8 cellular contexts compared by ENCODE assay signal in the genomic region with DNA sequence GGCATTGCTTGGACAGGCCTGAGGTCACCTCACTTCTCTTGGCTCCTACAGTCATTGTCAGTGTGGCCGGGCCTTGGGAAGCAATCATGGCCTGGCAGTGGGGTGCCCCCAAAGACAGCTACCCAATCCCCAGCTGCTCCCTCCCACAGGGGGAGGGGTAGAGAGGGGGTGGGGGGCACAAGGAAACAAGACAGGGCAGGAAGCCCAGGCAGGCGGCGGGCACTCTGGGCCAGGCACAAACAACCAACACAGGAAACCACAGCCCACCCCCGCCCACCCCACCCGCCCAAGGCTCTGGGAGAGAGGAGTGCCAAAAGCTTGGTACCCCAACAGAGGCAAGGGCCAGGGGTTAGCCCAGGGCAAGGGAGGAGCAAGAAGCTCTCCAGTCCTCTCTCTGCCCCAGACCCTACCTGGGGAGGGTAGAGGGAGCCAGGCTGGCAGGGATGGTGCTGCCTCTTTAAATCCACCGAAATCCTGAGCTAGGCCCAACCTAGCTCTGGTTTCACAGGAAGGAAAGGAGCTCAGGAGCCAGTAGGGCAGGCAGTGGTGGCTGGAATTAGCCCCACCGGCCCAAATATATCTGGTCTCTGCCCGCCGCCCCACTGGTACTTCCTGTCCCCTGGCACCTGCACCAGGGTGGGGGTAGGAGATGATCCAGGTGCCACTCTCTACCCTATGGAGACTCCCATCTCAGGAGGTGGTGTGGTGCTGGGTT. TPM values are rescaled to one million over a fixed set of nuclear protein-coding genes. Genes with fewer than 3 reads are reported as not detected.
A peak's percentile ranks its signal among the peaks of the same experiment; 100 is the strongest.
DNase-seq lines count a peak whose midpoint lies in the region; ATAC-seq, FAIRE-seq and TF ChIP-seq lines count a peak whose summit lies in the region.

No MANE protein-coding gene starts in this region.

- in situ Hi-C loops in HepG2 (cut with HindIII; ENCODE audit: extremely low pct_ligation_motif_present, low pct_unique_long_range_greater_than_20kb), result no loop called here

- H3K4me2 ChIP-seq in HepG2 (ENCODE audit: low read depth, low read length), result peak overlapping the region; percentile 95; the same call in 1 of the 2 replicates

- WGBS in HepG2 (ENCODE audit: low lambda C conversion rate), result 95% methylated on average over 4 of the region's 9 CpGs

- DNase-seq in activated CD4-positive, alpha-beta T cell treated with anti-CD3 and anti-CD28 coated beads, Interleukin-2, amount 10 ng/mL, durations not matched to agents 7 days and 5 days, result peak; percentile 40
- DNase-seq in activated CD4-positive, alpha-beta T cell treated with anti-CD3 and anti-CD28 coated beads, Interleukin-2, amount 50 U/mL, for 4 hours, result no peak
- peak; percentile 62 for DNase-seq in activated naive CD8-positive, alpha-beta T cell treated with anti-CD3 and anti-CD28 coated beads, Interleukin-2, amount 50 U/mL, for 24 hours
- DNase-seq in HepG2 (ENCODE audit: low spot score) (no peak), DMS79 treated with DMSO at 0.1 percent for 48 hours (lab: John Stamatoyannopoulos, UW) (no peak)

- peaks cover 11% of the 10 kb centered on the region for H3K79me2 ChIP-seq in HepG2 (ENCODE audit: insufficient read depth, low read length)

- H3K4me1 Mint-ChIP-seq in activated CD4-positive, alpha-beta T cell treated with anti-CD3 and anti-CD28 coated beads, Interleukin-2, amount 10 ng/mL, durations not matched to agents 7 days and 5 days, result peaks cover 82% of the 10 kb centered on the region
- H3K4me1 Mint-ChIP-seq in activated naive CD8-positive, alpha-beta T cell treated with anti-CD3 and anti-CD28 coated beads, Interleukin-2, amount 50 U/mL, for 24 hours, result peaks cover 85% of the 10 kb centered on the region

- TF ChIP-seq POLR2A in HepG2 (IDR thresholded peaks at IDR 0.05; ENCODE audit: insufficient read depth in 1 of 2, low read depth in 2 of 2, low read length in 2 of 2), result no peak

- H3K27me3 ChIP-seq in HepG2 (ENCODE audit: control insufficient read depth in 1 of 2, insufficient read depth in 2 of 2, low read length in 2 of 2), result no peaks in the 10 kb centered on the region; a peak in 1 of 5 replicates

- H3K27ac ChIP-seq in HepG2 (ENCODE audit: extremely low read length, insufficient read depth, low read length) (peak overlapping the region; percentile 89), temporal lobe (ENCODE audit: low read depth, low read length) (peak overlapping the region; percentile 91)

- peak overlapping the region; percentile 86 for H3K9ac ChIP-seq in HepG2 (ENCODE audit: insufficient read depth, low read depth, low read length)

- H2AFZ ChIP-seq in HepG2 (ENCODE audit: low read length), result no peak overlapping the region

- H3K4me3 Mint-ChIP-seq in activated CD4-positive, alpha-beta T cell treated with anti-CD3 and anti-CD28 coated beads, Interleukin-2, amount 10 ng/mL, durations not matched to agents 7 days and 5 days, result peak overlapping the region; percentile 72
- H3K4me3 Mint-ChIP-seq in activated naive CD8-positive, alpha-beta T cell treated with anti-CD3 and anti-CD28 coated beads, Interleukin-2, amount 50 U/mL, for 24 hours, result peak overlapping the region; percentile 81

- no peaks in the 10 kb centered on the region for H4K20me1 ChIP-seq in HepG2 (ENCODE audit: insufficient read depth, low read length)

- H3K36me3 ChIP-seq in HepG2 (replicated peaks in 1 of 2; ENCODE audit: control insufficient read depth in 1 of 2, insufficient read depth in 2 of 2, low read length in 2 of 2), result no peaks in the 10 kb centered on the region

- TF ChIP-seq RAD21 in HepG2 (CRISPR knock-in tag; IDR thresholded peaks at IDR 0.05), result no peak

- no peaks in the 10 kb centered on the region for H3K9me3 Mint-ChIP-seq in activated CD4-positive, alpha-beta T cell treated with anti-CD3 and anti-CD28 coated beads, Interleukin-2, amount 10 ng/mL, durations not matched to agents 7 days and 5 days
- H3K9me3 Mint-ChIP-seq in activated naive CD8-positive, alpha-beta T cell treated with anti-CD3 and anti-CD28 coated beads, Interleukin-2, amount 50 U/mL, for 24 hours, result no peaks in the 10 kb centered on the region

- no peak for TF ChIP-seq EP300 in HepG2 (IDR thresholded peaks at IDR 0.05; ENCODE audit: low read depth in 2 of 2, low read length in 2 of 2)
- no peak for TF ChIP-seq EP300 in HepG2 (CRISPR knock-in tag; IDR thresholded peaks at IDR 0.05; ENCODE audit: borderline replicate concordance)

- POLR2A ChIA-PET in activated CD4-positive, alpha-beta T cell treated with anti-CD3 and anti-CD28 coated beads, Interleukin-2, amount 10 ng/mL, durations not matched to agents 7 days and 5 days (lab: Charles Lee), result interaction anchor here (0.6 to 1.5 kb wide), 2 partner anchors 9 to 124 kb away, joined by 5 to 11 read pairs; no protein-coding TSS in a partner anchor
- POLR2A ChIA-PET in HepG2 (lab: Yijun Ruan, JAX), result interaction anchor here (3.6 kb wide), 1 partner anchor 122 kb away, joined by 35 read pairs; the partner anchor contains the start of gene DDX6

- H3K27me3 Mint-ChIP-seq in activated CD4-positive, alpha-beta T cell treated with anti-CD3 and anti-CD28 coated beads, Interleukin-2, amount 10 ng/mL, durations not matched to agents 7 days and 5 days, result no peaks in the 10 kb centered on the region
- H3K27me3 Mint-ChIP-seq in activated naive CD8-positive, alpha-beta T cell treated with anti-CD3 and anti-CD28 coated beads, Interleukin-2, amount 50 U/mL, for 24 hours, result no peaks in the 10 kb centered on the region

- no peak for ATAC-seq in activated naive CD8-positive, alpha-beta T cell treated with anti-CD3 and anti-CD28 coated beads, Interleukin-2, amount 50 U/mL, for 24 hours
- ATAC-seq in HepG2, result no peak
- no peak for ATAC-seq in GM21528 (IDR thresholded peaks at IDR 0.05; ENCODE audit: low FRiP score, unreplicated experiment)
- ATAC-seq in HG02973 (IDR thresholded peaks at IDR 0.05; ENCODE audit: unreplicated experiment), result no peak

- peaks cover 53% of the 10 kb centered on the region for H3K36me3 Mint-ChIP-seq in activated CD4-positive, alpha-beta T cell treated with anti-CD3 and anti-CD28 coated beads, Interleukin-2, amount 10 ng/mL, durations not matched to agents 7 days and 5 days (ENCODE audit: low read depth)
- no peaks in the 10 kb centered on the region for H3K36me3 Mint-ChIP-seq in activated naive CD8-positive, alpha-beta T cell treated with anti-CD3 and anti-CD28 coated beads, Interleukin-2, amount 50 U/mL, for 24 hours (ENCODE audit: low read depth)

- FAIRE-seq in HepG2 (lab: Jason Lieb, UNC), result no peak

- no peak for TF ChIP-seq CTCF in HepG2 (CRISPR knock-in tag; IDR thresholded peaks at IDR 0.05)

- no peak overlapping the region; a peak in 1 of 6 replicates for H3K4me3 ChIP-seq in HepG2 (replicated peaks in 1 of 3; ENCODE audit: insufficient read depth in 1 of 3, low read depth in 2 of 3, low read length in 3 of 3)

- intact Hi-C loops in HepG2 (cut with micrococcal nuclease; ENCODE audit: unreplicated experiment), result no loop called here

- BruUV-seq in HepG2 (replicated peaks; lab: Mats Ljungman, UMichigan), result no TSS peak

- H3K9me3 ChIP-seq in HepG2 (ENCODE audit: low read length), result no peaks in the 10 kb centered on the region

- CTCF ChIA-PET in activated CD4-positive, alpha-beta T cell treated with anti-CD3 and anti-CD28 coated beads, Interleukin-2, amount 10 ng/mL, durations not matched to agents 7 days and 5 days (lab: Charles Lee), result interaction anchor here (0.5 to 1.8 kb wide), 6 partner anchors 18 to 161 kb away, joined by 3 to 12 read pairs (median 3); partner anchors contain the start of gene UPK2
- CTCF ChIA-PET in HepG2 (lab: Yijun Ruan, JAX; ENCODE audit: low intra/inter-chr PET ratio, low total read pairs), result no interaction called here

- peaks cover 93% of the 10 kb centered on the region for H3K4me1 ChIP-seq in HepG2 (ENCODE audit: insufficient read depth, low read length)

- peak overlapping the region; percentile 94 for H3K27ac Mint-ChIP-seq in activated CD4-positive, alpha-beta T cell treated with anti-CD3 and anti-CD28 coated beads, Interleukin-2, amount 10 ng/mL, durations not matched to agents 7 days and 5 days
- peak overlapping the region; percentile 97 for H3K27ac Mint-ChIP-seq in activated naive CD8-positive, alpha-beta T cell treated with anti-CD3 and anti-CD28 coated beads, Interleukin-2, amount 50 U/mL, for 24 hours

RNA-seq across cellular contexts. Expression of gene BCL9L, which starts 12.2 kb away (rescaled TPM):
- total RNA-seq in activated CD4-positive, alpha-beta T cell treated with anti-CD3 and anti-CD28 coated beads, Interleukin-2, amount 10 ng/mL, durations not matched to agents 7 days and 5 days, result 100 to 1,000 TPM; 103 to 109 TPM
- total RNA-seq in HepG2 (2016; rRNA removed; fragmentation: Illumina TruSeq; extraction: Trizol), result 3.7 and 5.5 TPM in 2 replicates
- total RNA-seq in HepG2 (2016; cell fraction: cytosol; rRNA removed; fragmentation: Illumina TruSeq; extraction: Trizol; ENCODE audit: low read depth), result 1.4 and 2.2 TPM in 2 replicates
- 3.5 and 4.0 TPM in 2 replicates for total RNA-seq in HepG2 (2016; cell fraction: insoluble cytoplasmic fraction; rRNA removed; fragmentation: Illumina TruSeq; extraction: Trizol)
- total RNA-seq in HepG2 (2016; cell fraction: membrane; rRNA removed; fragmentation: Illumina TruSeq; extraction: Trizol), result 3.8 and 4.9 TPM in 2 replicates
- total RNA-seq in HepG2 (2016; cell fraction: nucleus; rRNA removed; fragmentation: Illumina TruSeq; extraction: Trizol), result 9.3 and 12.2 TPM in 2 replicates
- 4.1 and 4.5 TPM in 2 replicates for polyA plus RNA-seq in HepG2 (2011; rRNA removed)
- 1.1 and 1.9 TPM in 2 replicates for polyA plus RNA-seq in HepG2 (2011; cell fraction: cytosol; rRNA removed)
- 7.0 and 13.4 TPM in 2 replicates for polyA plus RNA-seq in HepG2 (2011; cell fraction: nucleus; rRNA removed)
- 10.4 and 11.2 TPM in 2 replicates for polyA plus RNA-seq in HepG2 (2012)
- 0.58 and 0.67 TPM in 2 replicates for polyA plus RNA-seq in HepG2 (2016; cell fraction: cytosol; fragmentation: Illumina TruSeq; extraction: Trizol; ENCODE audit: low read depth)
- 9.7 and 15.0 TPM in 2 replicates for polyA plus RNA-seq in HepG2 (2016; cell fraction: insoluble cytoplasmic fraction; fragmentation: Illumina TruSeq; extraction: Trizol; ENCODE audit: low read depth)
- 1.5 and 1.9 TPM in 2 replicates for polyA plus RNA-seq in HepG2 (2016; cell fraction: membrane; fragmentation: Illumina TruSeq; extraction: Trizol; ENCODE audit: low read depth)
- polyA plus RNA-seq in HepG2 (2016; cell fraction: nucleus; fragmentation: Illumina TruSeq; extraction: Trizol; ENCODE audit: insufficient read depth, low read depth), result 21.7 and 33.9 TPM in 2 replicates
- 4.8 and 11.8 TPM in 2 replicates for polyA minus RNA-seq in HepG2 (2011; rRNA and poly(A)+ RNA removed; ENCODE audit: low replicate concordance)
- 6.2 and 6.8 TPM in 2 replicates for polyA minus RNA-seq in HepG2 (2011; cell fraction: cytosol; rRNA and poly(A)+ RNA removed)
- polyA minus RNA-seq in HepG2 (2011; cell fraction: nucleus; rRNA and poly(A)+ RNA removed), result 5.5 and 6.5 TPM in 2 replicates
- total RNA-seq in temporal lobe, result 19.9 TPM

RNA-seq across cellular contexts. Expression of gene CXCR5, which starts 29.9 kb away (rescaled TPM):
- total RNA-seq in activated CD4-positive, alpha-beta T cell treated with anti-CD3 and anti-CD28 coated beads, Interleukin-2, amount 10 ng/mL, durations not matched to agents 7 days and 5 days, result under 1 TPM; 0.50 to 0.52 TPM
- not detected in 2 replicates for total RNA-seq in HepG2 (2016; rRNA removed; fragmentation: Illumina TruSeq; extraction: Trizol)
- total RNA-seq in HepG2 (2016; cell fraction: cytosol; rRNA removed; fragmentation: Illumina TruSeq; extraction: Trizol; ENCODE audit: low read depth), result not detected in 2 replicates
- not detected in 2 replicates for total RNA-seq in HepG2 (2016; cell fraction: insoluble cytoplasmic fraction; rRNA removed; fragmentation: Illumina TruSeq; extraction: Trizol)
- not detected in 2 replicates for total RNA-seq in HepG2 (2016; cell fraction: membrane; rRNA removed; fragmentation: Illumina TruSeq; extraction: Trizol)
- not detected in 2 replicates for total RNA-seq in HepG2 (2016; cell fraction: nucleus; rRNA removed; fragmentation: Illumina TruSeq; extraction: Trizol)
- polyA plus RNA-seq in HepG2 (2011; rRNA removed), result not detected in 2 replicates
- polyA plus RNA-seq in HepG2 (2011; cell fraction: cytosol; rRNA removed), result not detected in 2 replicates
- not detected in 2 replicates for polyA plus RNA-seq in HepG2 (2011; cell fraction: nucleus; rRNA removed)
- not detected in 2 replicates for polyA plus RNA-seq in HepG2 (2012)
- polyA plus RNA-seq in HepG2 (2016; cell fraction: cytosol; fragmentation: Illumina TruSeq; extraction: Trizol; ENCODE audit: low read depth), result not detected in 2 replicates
- polyA plus RNA-seq in HepG2 (2016; cell fraction: insoluble cytoplasmic fraction; fragmentation: Illumina TruSeq; extraction: Trizol; ENCODE audit: low read depth), result not detected in 2 replicates
- polyA plus RNA-seq in HepG2 (2016; cell fraction: membrane; fragmentation: Illumina TruSeq; extraction: Trizol; ENCODE audit: low read depth), result not detected in 2 replicates
- not detected in 2 replicates for polyA plus RNA-seq in HepG2 (2016; cell fraction: nucleus; fragmentation: Illumina TruSeq; extraction: Trizol; ENCODE audit: insufficient read depth, low read depth)
- not detected in 2 replicates for polyA minus RNA-seq in HepG2 (2011; rRNA and poly(A)+ RNA removed; ENCODE audit: low replicate concordance)
- polyA minus RNA-seq in HepG2 (2011; cell fraction: cytosol; rRNA and poly(A)+ RNA removed), result not detected in 2 replicates
- not detected in 2 replicates for polyA minus RNA-seq in HepG2 (2011; cell fraction: nucleus; rRNA and poly(A)+ RNA removed)
- not detected for total RNA-seq in temporal lobe

RNA-seq across cellular contexts. Expression of gene UPK2, which starts 42.5 kb away (rescaled TPM):
- under 1 TPM in 1 of 2 experiments, not detected in 1; 0.60 TPM for total RNA-seq in activated CD4-positive, alpha-beta T cell treated with anti-CD3 and anti-CD28 coated beads, Interleukin-2, amount 10 ng/mL, durations not matched to agents 7 days and 5 days
- not detected in 2 replicates for total RNA-seq in HepG2 (2016; rRNA removed; fragmentation: Illumina TruSeq; extraction: Trizol)
- not detected in 2 replicates for total RNA-seq in HepG2 (2016; cell fraction: cytosol; rRNA removed; fragmentation: Illumina TruSeq; extraction: Trizol; ENCODE audit: low read depth)
- total RNA-seq in HepG2 (2016; cell fraction: insoluble cytoplasmic fraction; rRNA removed; fragmentation: Illumina TruSeq; extraction: Trizol), result not detected in 2 replicates
- total RNA-seq in HepG2 (2016; cell fraction: membrane; rRNA removed; fragmentation: Illumina TruSeq; extraction: Trizol), result not detected in 2 replicates
- total RNA-seq in HepG2 (2016; cell fraction: nucleus; rRNA removed; fragmentation: Illumina TruSeq; extraction: Trizol), result not detected in 2 replicates
- polyA plus RNA-seq in HepG2 (2011; rRNA removed), result not detected in 2 replicates
- not detected in 2 replicates for polyA plus RNA-seq in HepG2 (2011; cell fraction: cytosol; rRNA removed)
- polyA plus RNA-seq in HepG2 (2011; cell fraction: nucleus; rRNA removed), result not detected in 2 replicates
- not detected in 2 replicates for polyA plus RNA-seq in HepG2 (2012)
- not detected in 2 replicates for polyA plus RNA-seq in HepG2 (2016; cell fraction: cytosol; fragmentation: Illumina TruSeq; extraction: Trizol; ENCODE audit: low read depth)
- polyA plus RNA-seq in HepG2 (2016; cell fraction: insoluble cytoplasmic fraction; fragmentation: Illumina TruSeq; extraction: Trizol; ENCODE audit: low read depth), result not detected in 2 replicates
- polyA plus RNA-seq in HepG2 (2016; cell fraction: membrane; fragmentation: Illumina TruSeq; extraction: Trizol; ENCODE audit: low read depth), result not detected in 2 replicates
- not detected in 2 replicates for polyA plus RNA-seq in HepG2 (2016; cell fraction: nucleus; fragmentation: Illumina TruSeq; extraction: Trizol; ENCODE audit: insufficient read depth, low read depth)
- polyA minus RNA-seq in HepG2 (2011; rRNA and poly(A)+ RNA removed; ENCODE audit: low replicate concordance), result not detected in 2 replicates
- not detected in 2 replicates for polyA minus RNA-seq in HepG2 (2011; cell fraction: cytosol; rRNA and poly(A)+ RNA removed)
- polyA minus RNA-seq in HepG2 (2011; cell fraction: nucleus; rRNA and poly(A)+ RNA removed), result not detected in 2 replicates
- total RNA-seq in temporal lobe, result not detected

RNA-seq across cellular contexts. Expression of gene FOXR1, which starts 58.0 kb away (rescaled TPM):
- not detected for total RNA-seq in activated CD4-positive, alpha-beta T cell treated with anti-CD3 and anti-CD28 coated beads, Interleukin-2, amount 10 ng/mL, durations not matched to agents 7 days and 5 days
- total RNA-seq in HepG2 (2016; rRNA removed; fragmentation: Illumina TruSeq; extraction: Trizol) (not detected in 2 replicates), temporal lobe (not detected)
- not detected in 2 replicates for total RNA-seq in HepG2 (2016; cell fraction: cytosol; rRNA removed; fragmentation: Illumina TruSeq; extraction: Trizol; ENCODE audit: low read depth)
- total RNA-seq in HepG2 (2016; cell fraction: insoluble cytoplasmic fraction; rRNA removed; fragmentation: Illumina TruSeq; extraction: Trizol), result not detected in 2 replicates
- not detected in 2 replicates for total RNA-seq in HepG2 (2016; cell fraction: membrane; rRNA removed; fragmentation: Illumina TruSeq; extraction: Trizol)
- total RNA-seq in HepG2 (2016; cell fraction: nucleus; rRNA removed; fragmentation: Illumina TruSeq; extraction: Trizol), result not detected in 2 replicates
- not detected in 2 replicates for polyA plus RNA-seq in HepG2 (2011; rRNA removed)
- polyA plus RNA-seq in HepG2 (2011; cell fraction: cytosol; rRNA removed), result not detected in 2 replicates
- not detected in 2 replicates for polyA plus RNA-seq in HepG2 (2011; cell fraction: nucleus; rRNA removed)
- polyA plus RNA-seq in HepG2 (2012), result not detected in 2 replicates
- polyA plus RNA-seq in HepG2 (2016; cell fraction: cytosol; fragmentation: Illumina TruSeq; extraction: Trizol; ENCODE audit: low read depth), result not detected in 2 replicates
- not detected in 2 replicates for polyA plus RNA-seq in HepG2 (2016; cell fraction: insoluble cytoplasmic fraction; fragmentation: Illumina TruSeq; extraction: Trizol; ENCODE audit: low read depth)
- polyA plus RNA-seq in HepG2 (2016; cell fraction: membrane; fragmentation: Illumina TruSeq; extraction: Trizol; ENCODE audit: low read depth), result not detected in 2 replicates
- not detected in 2 replicates for polyA plus RNA-seq in HepG2 (2016; cell fraction: nucleus; fragmentation: Illumina TruSeq; extraction: Trizol; ENCODE audit: insufficient read depth, low read depth)
- polyA minus RNA-seq in HepG2 (2011; rRNA and poly(A)+ RNA removed; ENCODE audit: low replicate concordance), result not detected in 2 replicates
- polyA minus RNA-seq in HepG2 (2011; cell fraction: cytosol; rRNA and poly(A)+ RNA removed), result not detected in 2 replicates
- polyA minus RNA-seq in HepG2 (2011; cell fraction: nucleus; rRNA and poly(A)+ RNA removed), result not detected in 2 replicates

Comparison
In these comparisons a context has a peak if more than half of its experiments do, and no peak if none do; other contexts are left out.
1. DNase-seq: peak in activated CD4-positive, alpha-beta T cell treated with anti-CD3 and anti-CD28 coated beads, Interleukin-2, amount 10 ng/mL, durations not matched to agents 7 days and 5 days (single experiment) and activated naive CD8-positive, alpha-beta T cell treated with anti-CD3 and anti-CD28 coated beads, Interleukin-2, amount 50 U/mL, for 24 hours (single experiment); none in activated CD4-positive, alpha-beta T cell treated with anti-CD3 and anti-CD28 coated beads, Interleukin-2, amount 50 U/mL, for 4 hours (0 of 2), HepG2 (single experiment) and DMS79 treated with DMSO at 0.1 percent for 48 hours (single experiment).